ENCODE assay signal across 12 cellular contexts in the genomic region with DNA sequence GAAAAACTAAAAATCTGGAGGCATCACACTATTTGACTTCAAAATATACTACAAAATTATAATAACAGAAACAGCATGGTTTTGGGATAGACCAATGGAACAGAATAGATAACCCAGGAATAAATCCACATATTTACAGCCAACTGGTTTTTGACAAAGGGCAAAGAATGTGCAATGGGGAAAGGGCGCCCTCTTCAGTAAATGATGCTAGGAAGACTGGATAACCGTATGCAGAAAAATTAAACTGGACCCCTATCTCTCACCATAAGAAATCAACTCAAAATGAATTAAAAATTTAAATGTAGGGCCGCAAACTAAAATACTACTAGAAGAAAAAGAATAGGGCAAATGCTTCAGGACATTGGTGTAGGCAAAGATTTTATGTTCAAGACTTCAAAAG.
DNase-seq lines count a peak whose midpoint lies in the region; ATAC-seq, FAIRE-seq and TF ChIP-seq lines count a peak whose summit lies in the region.
"Had no signal": no experiment of that assay in that cellular context is flagged by ENCODE, and none has a peak within 500 bp of the region (broad histone marks: within the 10 kb centered on the region; RNA-seq: fewer than 3 reads in every experiment).

No MANE protein-coding gene starts in this region.

- H3K4me3 ChIP-seq in GM12864 (ENCODE audit: low read depth, low read length) (no peak overlapping the region), bronchial epithelial cell (ENCODE audit: low read depth, low read length) (no peak overlapping the region), small intestine (ENCODE audit: low read depth in 1 of 2, low read length in 2 of 2) (no peak overlapping the region)

- WGBS in small intestine, 3 donors: 57 to 67% (median 62%) methylated on average over 3 of the region's 3 CpGs

- H3K4me1 ChIP-seq in small intestine (ENCODE audit: control insufficient read depth in 2 of 2, insufficient read depth in 1 of 2, low read depth in 1 of 2, low read length in 1 of 2): no peaks in the 10 kb centered on the region

- no peaks in the 10 kb centered on the region for H3K9me3 ChIP-seq in small intestine (ENCODE audit: control insufficient read depth, low read depth)

- ATAC-seq in HG03039 (IDR thresholded peaks at IDR 0.05; ENCODE audit: unreplicated experiment) (no peak), HG02938 (IDR thresholded peaks at IDR 0.05; ENCODE audit: unreplicated experiment) (no peak)

- H3K27me3 ChIP-seq in bronchial epithelial cell (ENCODE audit: control insufficient read depth, insufficient read depth, low read length) (no peaks in the 10 kb centered on the region), small intestine (ENCODE audit: control insufficient read depth in 2 of 2, insufficient read depth in 2 of 2, low read length in 2 of 2) (peaks cover 0 to 2% of the 10 kb centered on the region in 2 donors)

- no peak overlapping the region for H3K27ac ChIP-seq in small intestine (ENCODE audit: low read depth in 1 of 2, low read length in 1 of 2)

- H3K36me3 ChIP-seq in bronchial epithelial cell (ENCODE audit: control insufficient read depth, insufficient read depth, low read length) (no peaks in the 10 kb centered on the region), small intestine (ENCODE audit: control insufficient read depth in 2 of 2, insufficient read depth in 2 of 2, low read length in 2 of 2) (no peaks in the 10 kb centered on the region)

- FAIRE-seq in bronchial epithelial cell (lab: Jason Lieb, UNC) (no peak), small intestine (lab: Jason Lieb, UNC) (no peak)
- FAIRE-seq: keratinocyte had no signal

- peak; percentile 12 for TF ChIP-seq CTCF in GM12864 (IDR thresholded peaks at IDR 0.05; ENCODE audit: low read depth, low read length, missing control alignments)
- TF ChIP-seq CTCF in bronchial epithelial cell (IDR thresholded peaks at IDR 0.05; ENCODE audit: insufficient read depth, low read length, severe bottlenecking): peak; percentile 7

- DNase-seq in AML-193 (lab: John Stamatoyannopoulos, UW): peak; percentile 15 to 29
- no peak for DNase-seq in GM12864 (ENCODE audit: low read depth)
- peak; percentile 17 for DNase-seq in NCI-H524 treated with DMSO at 0.1 percent for 48 hours (lab: John Stamatoyannopoulos, UW)
- DNase-seq in bronchial epithelial cell (ENCODE audit: low read depth): peak; percentile 2
- DNase-seq in small intestine: no peak
- DNase-seq in medulla oblongata (ENCODE audit: extremely low spot score): no peak
- DNase-seq: activated CD4-positive, CD25-positive, alpha-beta regulatory T cell; CD4-positive, CD25-positive, alpha-beta regulatory T cell; NCI-H1694 had no signal

Comparison
In these comparisons a context has a peak if more than half of its experiments do, and no peak if none do; other contexts are left out.
1. DNase-seq: peak in AML-193 (2 of 2), NCI-H524 treated with DMSO at 0.1 percent for 48 hours (single experiment) and bronchial epithelial cell (single experiment); none in GM12864 (single experiment), small intestine (single experiment) and medulla oblongata (single experiment).